ENCODE assay signal across 8 cellular contexts in the genomic region with DNA sequence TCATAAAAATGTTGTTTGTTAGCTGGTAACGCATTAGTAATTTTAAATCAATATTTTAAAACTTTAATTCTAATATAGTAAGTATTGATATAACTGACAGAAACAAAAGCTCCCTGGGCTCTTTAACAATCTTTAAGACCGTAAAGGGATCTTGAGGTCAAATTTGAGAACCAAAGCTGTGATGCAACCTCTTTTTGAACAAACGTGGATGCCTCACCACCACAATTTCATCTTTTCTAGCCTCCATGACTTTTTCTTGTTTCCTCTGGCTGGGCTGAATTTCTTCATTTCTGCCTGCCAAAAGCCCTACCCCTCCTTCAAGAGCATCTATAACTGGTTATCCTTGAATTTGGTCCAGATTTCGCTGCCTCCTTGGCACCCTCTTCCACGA. TPM values are rescaled to one million over a fixed set of nuclear protein-coding genes. Genes with fewer than 3 reads are reported as not detected.
DNase-seq lines count a peak whose midpoint lies in the region; ATAC-seq, FAIRE-seq and TF ChIP-seq lines count a peak whose summit lies in the region.

No MANE protein-coding gene starts in this region.

- peak overlapping the region; percentile 87 for H3K9ac ChIP-seq in PC-3 (ENCODE audit: low read length)
- H3K9ac ChIP-seq in endocrine pancreas (ENCODE audit: control insufficient read depth, insufficient read depth, low read length): peak overlapping the region; percentile 30

- H3K79me2 ChIP-seq in PC-3 (ENCODE audit: low read length): peaks cover 7% of the 10 kb centered on the region; the same call in 1 of the 2 replicates

- TF ChIP-seq CTCF in Caco-2 (IDR thresholded peaks at IDR 0.05; ENCODE audit: insufficient read depth in 1 of 2, low read depth in 1 of 2, low read length in 1 of 2, severe bottlenecking in 1 of 2, unreplicated experiment in 1 of 2) (no peak), PC-3 (conservative IDR thresholded peaks at IDR 0.05; ENCODE audit: low read depth, low read length) (no peak), pancreas (IDR thresholded peaks at IDR 0.05) (no peak), WERI-Rb-1 (IDR thresholded peaks at IDR 0.05; ENCODE audit: low read depth, low read length) (no peak)

- H3K36me3 Mint-ChIP-seq in Caco-2 (ENCODE audit: insufficient read depth, unreplicated experiment): peaks cover 29% of the 10 kb centered on the region

- no peaks in the 10 kb centered on the region for H4K20me1 ChIP-seq in PC-3 (ENCODE audit: low read length)

- H3K36me3 ChIP-seq in Caco-2 (ENCODE audit: control insufficient read depth, insufficient read depth, low read length) (0 out of 2 replicates have a peak, but pooled peaks cover 2% of the 10 kb centered on the region), PC-3 (ENCODE audit: low read depth, low read length) (peaks cover 7% of the 10 kb centered on the region), endocrine pancreas (ENCODE audit: control insufficient read depth, insufficient read depth, low read length) (no peaks in the 10 kb centered on the region), pancreas (no peaks in the 10 kb centered on the region), WERI-Rb-1 (no peaks in the 10 kb centered on the region)

- DNase-seq in Caco-2 (no peak), PC-3 (no peak), pancreas (no peak), NCI-H1417 treated with DMSO at 0.1 percent for 48 hours (lab: John Stamatoyannopoulos, UW) (no peak), WERI-Rb-1 (no peak), NCI-H2029 treated with DMSO at 0.1 percent for 48 hours (lab: John Stamatoyannopoulos, UW) (no peak)

- BruUV-seq in Caco-2 (replicated peaks; lab: Mats Ljungman, UMichigan) (TSS peak; percentile 72), PC-3 (replicated peaks; lab: Mats Ljungman, UMichigan) (TSS peak; percentile 78)

- H3K4me3 ChIP-seq in Caco-2 (ENCODE audit: low read depth, low read length) (peak overlapping the region; percentile 90), PC-3 (ENCODE audit: low read length) (peak overlapping the region; percentile 83), endocrine pancreas (ENCODE audit: control insufficient read depth, insufficient read depth, low read length) (peak overlapping the region; percentile 51), pancreas (peak overlapping the region in 3 of 4 donors; percentile 40 to 70 (median 59)), WERI-Rb-1 (ENCODE audit: low read depth, low read length) (no peak overlapping the region)

- no peaks in the 10 kb centered on the region for H3K9me3 Mint-ChIP-seq in Caco-2 (ENCODE audit: unreplicated experiment)

- intact Hi-C loops in Caco-2 (cut with micrococcal nuclease; ENCODE audit: unreplicated experiment): loop anchor here (1.0 to 2.0 kb wide), 3 partner anchors 9 to 39 kb away; no protein-coding TSS in a partner anchor
- intact Hi-C loops in PC-3 (cut with micrococcal nuclease): no loop called here
- intact Hi-C loops in pancreas (cut with DNase I): no loop called here

- no peak overlapping the region for H3K27ac ChIP-seq in PC-3 (ENCODE audit: low read length)
- H3K27ac ChIP-seq in pancreas: peak overlapping the region; percentile 74 to 90 (median 86)
- no peak overlapping the region for H3K27ac ChIP-seq in WERI-Rb-1

- H3F3A ChIP-seq in PC-3 (ENCODE audit: low read length, unreplicated experiment): no peaks in the 10 kb centered on the region

- peak overlapping the region; percentile 97 for H2AFZ ChIP-seq in PC-3 (ENCODE audit: low read length)

- no peaks in the 10 kb centered on the region for H3K9me2 ChIP-seq in PC-3 (replicated peaks; ENCODE audit: low read length)

- H3K9me3 ChIP-seq in Caco-2: no peaks in the 10 kb centered on the region
- no peaks in the 10 kb centered on the region for H3K9me3 ChIP-seq in PC-3 (ENCODE audit: low read length)
- no peaks in the 10 kb centered on the region for H3K9me3 ChIP-seq in endocrine pancreas (ENCODE audit: control insufficient read depth, low read length)
- no peaks in the 10 kb centered on the region for H3K9me3 ChIP-seq in pancreas
- H3K9me3 ChIP-seq in WERI-Rb-1 (ENCODE audit: severe bottlenecking): peaks cover 7% of the 10 kb centered on the region

- FAIRE-seq in pancreas (lab: Jason Lieb, UNC): no peak

- H3K4me2 ChIP-seq in PC-3 (ENCODE audit: low read length): peak overlapping the region; percentile 89

- CTCF ChIA-PET in Caco-2 (lab: Charles Lee) (no interaction called here), PC-3 (lab: Charles Lee) (no interaction called here)

- H3K27me3 ChIP-seq in Caco-2 (replicated peaks; ENCODE audit: control insufficient read depth, insufficient read depth, low read length) (no peaks in the 10 kb centered on the region), PC-3 (ENCODE audit: low read length) (no peaks in the 10 kb centered on the region), endocrine pancreas (ENCODE audit: control insufficient read depth, insufficient read depth, low read length) (no peaks in the 10 kb centered on the region), pancreas (no peaks in the 10 kb centered on the region), WERI-Rb-1 (ENCODE audit: insufficient read depth, low read depth, severe bottlenecking) (no peaks in the 10 kb centered on the region)

- no peak for ATAC-seq in PC-3
- no peak for ATAC-seq in pancreas
- no peak for ATAC-seq in GM19467 (IDR thresholded peaks at IDR 0.05; ENCODE audit: unreplicated experiment)

- peaks cover 16% of the 10 kb centered on the region for H3K4me1 ChIP-seq in Caco-2
- peaks cover 10% of the 10 kb centered on the region for H3K4me1 ChIP-seq in PC-3 (ENCODE audit: insufficient read depth, low read length)
- no peaks in the 10 kb centered on the region for H3K4me1 ChIP-seq in endocrine pancreas (ENCODE audit: control insufficient read depth, insufficient read depth, low read length)
- H3K4me1 ChIP-seq in pancreas: peaks cover 0 to 4% (median 0%) of the 10 kb centered on the region in 3 donors

- H3K4me1 Mint-ChIP-seq in Caco-2 (ENCODE audit: low read depth, unreplicated experiment): peaks cover 24% of the 10 kb centered on the region

- 34% methylated on average over 5 of the region's 5 CpGs for WGBS in pancreas, 2 donors

- peak overlapping the region; percentile 92 for H3K4me3 Mint-ChIP-seq in Caco-2 (ENCODE audit: unreplicated experiment)

- peak overlapping the region; percentile 98 for H3K27ac Mint-ChIP-seq in Caco-2 (ENCODE audit: unreplicated experiment)

- H3K27me3 Mint-ChIP-seq in Caco-2 (ENCODE audit: insufficient read depth, unreplicated experiment): no peaks in the 10 kb centered on the region

- POLR2A ChIA-PET in Caco-2 (lab: Charles Lee): no interaction called here
- POLR2A ChIA-PET in PC-3 (lab: Charles Lee; ENCODE audit: unreplicated experiment): no interaction called here

RNA-seq across cellular contexts. Expression of a gene that starts 0.6 kb away (rescaled TPM):
- total RNA-seq in Caco-2 (2022): 101 and 117 TPM in 2 replicates
- 121 and 132 TPM in 2 replicates for total RNA-seq in PC-3 (2014; rRNA removed)
- total RNA-seq in pancreas: 10 to 100 TPM; 10.0 to 21.6 (median 15.2) TPM
- 10 to 100 TPM; 22.1 to 22.6 TPM for polyA plus RNA-seq in pancreas

Comparison
In these comparisons a context has a peak if more than half of its experiments do, and no peak if none do; other contexts are left out.
1. H3K27ac ChIP-seq: peak in pancreas (4 of 4); none in PC-3 (single experiment) and WERI-Rb-1 (single experiment).